20 cellular contexts compared by ENCODE assay signal in the genomic region with DNA sequence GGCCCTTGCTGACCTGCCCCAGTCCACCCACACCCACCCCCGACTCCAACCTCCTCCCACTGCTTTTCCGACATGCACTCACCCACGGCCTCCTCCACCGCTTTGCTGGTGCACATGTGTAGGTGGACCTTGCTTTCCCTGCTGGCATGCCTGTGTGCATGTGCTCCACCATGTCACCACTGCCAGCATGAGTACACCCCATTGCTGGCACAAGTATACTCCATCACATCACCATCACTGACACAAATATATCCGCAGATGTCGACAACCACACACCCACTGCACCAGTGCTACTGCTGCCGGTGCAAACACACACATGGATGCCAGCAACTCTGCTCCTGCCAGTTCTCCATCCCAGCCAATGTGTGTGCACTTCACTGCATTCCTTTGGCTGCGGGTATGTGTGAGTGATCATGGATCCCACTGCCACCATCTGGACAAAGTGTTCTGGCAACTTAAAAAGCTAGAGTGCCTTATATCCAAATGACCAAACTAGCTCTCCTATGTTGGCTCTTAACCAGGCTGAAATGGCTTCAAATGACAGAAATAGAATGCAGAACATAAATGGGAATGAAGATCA.
DNase-seq lines count a peak whose midpoint lies in the region; ATAC-seq, FAIRE-seq and TF ChIP-seq lines count a peak whose summit lies in the region.
"Had no signal": no experiment of that assay in that cellular context is flagged by ENCODE, and none has a peak within 500 bp of the region (broad histone marks: within the 10 kb centered on the region; RNA-seq: fewer than 3 reads in every experiment).

No MANE protein-coding gene starts in this region.

- H3K9me3 Mint-ChIP-seq in activated CD4-positive, alpha-beta T cell treated with anti-CD3 and anti-CD28 coated beads for 36 hours (ENCODE audit: low read depth): peaks cover 13% of the 10 kb centered on the region

- RAD21 ChIA-PET in GM12878 (lab: Charles Lee; ENCODE audit: unreplicated experiment): no interaction called here

- TF ChIP-seq CTCF in GM12878 (IDR thresholded peaks at IDR 0.05 in 2 of 3, conservative IDR thresholded peaks at IDR 0.05 in 1 of 3; ENCODE audit: control insufficient read depth in 2 of 3, extremely low read depth in 1 of 3, insufficient read depth in 1 of 3, low read depth in 3 of 3, low read length in 3 of 3) (peak in 1 of 3 experiments; percentile 22; a peak in 1 of 6 replicates), left lung (IDR thresholded peaks at IDR 0.05) (no peak), stomach (IDR thresholded peaks at IDR 0.05) (no peak)

- no peak for TF ChIP-seq POLR2A in GM12878 (IDR thresholded peaks at IDR 0.05; ENCODE audit: low read depth, low read length)
- no peak for TF ChIP-seq POLR2A in stomach (IDR thresholded peaks at IDR 0.05)

- 19% methylated on average over 7 of the region's 8 CpGs for WGBS in GM12878 (ENCODE audit: insufficient coverage, insufficient replicate concordance, low lambda C conversion rate, missing lambda C conversion rate)
- 69 to 86% (median 75%) methylated on average over 8 of the region's 8 CpGs for WGBS in stomach, 5 donors

- no peak for FAIRE-seq in GM12878 (lab: Jason Lieb, UNC)
- FAIRE-seq: astrocyte had no signal

- H3K27ac ChIP-seq in GM12878 (ENCODE audit: control insufficient read depth, insufficient read depth): no peak overlapping the region
- H3K27ac ChIP-seq in left lung: no peak overlapping the region
- no peak overlapping the region for H3K27ac ChIP-seq in stomach
- H3K27ac ChIP-seq: dorsolateral prefrontal cortex, hepatocyte had no signal

- no peaks in the 10 kb centered on the region for H3K4me1 Mint-ChIP-seq in activated CD4-positive, alpha-beta T cell treated with anti-CD3 and anti-CD28 coated beads for 36 hours
- H3K4me1 Mint-ChIP-seq: activated B cell treated with CpG ODN at 0.5 μM for 24 hours, naive B cell had no signal

- H3K27me3 ChIP-seq in GM12878 (replicated peaks in 1 of 2; ENCODE audit: control insufficient read depth in 2 of 2, insufficient read depth in 2 of 2, low read length in 1 of 2) (no peaks in the 10 kb centered on the region), left lung (no peaks in the 10 kb centered on the region), stomach (no peaks in the 10 kb centered on the region)
- H3K27me3 ChIP-seq: dorsolateral prefrontal cortex, hepatocyte had no signal

- H3K4me2 ChIP-seq in GM12878 (ENCODE audit: control insufficient read depth, insufficient read depth): no peak overlapping the region
- H3K4me2 ChIP-seq: hepatocyte had no signal

- no TSS peak for BruUV-seq in GM12878 (replicated peaks; lab: Mats Ljungman, UMichigan)

- no peak for ATAC-seq in GM12878
- peak; percentile 43 for ATAC-seq in left lung
- ATAC-seq in activated CD4-positive, alpha-beta T cell treated with anti-CD3 and anti-CD28 coated beads for 36 hours: no peak
- ATAC-seq: left lobe of liver had no signal

- in situ Hi-C loops in ACHN (cut with HindIII; ENCODE audit: low pct_ligation_motif_present, low pct_unique_long_range_greater_than_20kb, low sequenced_read_pairs) (no loop called here), GM12878 (cut with MboI) (no loop called here)

- H3K9me3 ChIP-seq in GM12878 (replicated peaks; ENCODE audit: control insufficient read depth, insufficient read depth, low read length): no peaks in the 10 kb centered on the region
- H3K9me3 ChIP-seq in left lung: no peaks in the 10 kb centered on the region
- H3K9me3 ChIP-seq in stomach: peaks cover 0 to 16% (median 0%) of the 10 kb centered on the region in 4 donors

- H3K27me3 Mint-ChIP-seq in activated CD4-positive, alpha-beta T cell treated with anti-CD3 and anti-CD28 coated beads for 36 hours: no peaks in the 10 kb centered on the region
- H3K27me3 Mint-ChIP-seq: activated B cell treated with CpG ODN at 0.5 μM for 24 hours, naive B cell, progenitor cell of endocrine pancreas had no signal

- H3K9ac ChIP-seq in GM12878 (ENCODE audit: control insufficient read depth, insufficient read depth, low read length): no peak overlapping the region

- H3K36me3 ChIP-seq in GM12878 (ENCODE audit: control insufficient read depth in 2 of 2, insufficient read depth in 2 of 2, low read length in 1 of 2): no peaks in the 10 kb centered on the region
- no peaks in the 10 kb centered on the region for H3K36me3 ChIP-seq in left lung
- no peaks in the 10 kb centered on the region for H3K36me3 ChIP-seq in stomach

- CTCF ChIA-PET in GM12878 (lab: Yijun Ruan, JAX): interaction anchor here (1.2 kb wide), 1 partner anchor 228 kb away, joined by 6 read pairs; no protein-coding TSS in a partner anchor
- CTCF ChIA-PET in activated CD4-positive, alpha-beta T cell treated with anti-CD3 and anti-CD28 coated beads for 36 hours (lab: Charles Lee): interaction anchor here (0.7 kb wide), 1 partner anchor 1212 kb away, joined by 3 read pairs; no protein-coding TSS in a partner anchor

- TF ChIP-seq EP300 in GM12878 (IDR thresholded peaks at IDR 0.05; ENCODE audit: borderline replicate concordance in 1 of 2, control insufficient read depth in 1 of 2, low read depth in 2 of 2, low read length in 2 of 2) (no peak), stomach (IDR thresholded peaks at IDR 0.05) (no peak)

- no peaks in the 10 kb centered on the region for H3K79me2 ChIP-seq in GM12878 (ENCODE audit: control insufficient read depth, insufficient read depth, low read length)
- H3K79me2 ChIP-seq: hepatocyte had no signal

- H3K4me3 Mint-ChIP-seq in activated CD4-positive, alpha-beta T cell treated with anti-CD3 and anti-CD28 coated beads for 36 hours: no peak overlapping the region
- H3K4me3 Mint-ChIP-seq: activated B cell treated with CpG ODN at 0.5 μM for 24 hours had no signal

- DNase-seq in ACHN (peak; percentile 38), HPDE6-E6E7 (ENCODE audit: extremely low spot score) (peak; percentile 1), GM12878 (ENCODE audit: low read depth, low spot score) (no peak), left lung (peak in 1 of 2 donors; percentile 31), stomach (no peak), occipital lobe (lab: John Stamatoyannopoulos, UW) (no peak), dermis blood vessel endothelial cell (no peak)
- DNase-seq in activated CD4-positive, alpha-beta T cell treated with anti-CD3 and anti-CD28 coated beads for 36 hours: no peak
- DNase-seq: activated B cell treated with CpG ODN at 0.5 μM for 24 hours; activated CD8-positive, alpha-beta memory T cell treated with anti-CD3 and anti-CD28 coated beads for 24 hours; activated naive CD4-positive, alpha-beta T cell treated with Interleukin-2 at 50 U/mL for 16 hours; Calu3; dorsolateral prefrontal cortex; naive B cell; NCI-H1930; NCI-H524 treated with DMSO at 0.1 percent for 48 hours had no signal

- SMC1A ChIA-PET in GM12878 (lab: Charles Lee; ENCODE audit: uncharacterized antibody, unreplicated experiment): interaction anchor here (1.0 kb wide), 1 partner anchor 34 kb away, joined by 3 read pairs; no protein-coding TSS in a partner anchor

- peak; percentile 39 for TF ChIP-seq RAD21 in GM12878 (IDR thresholded peaks at IDR 0.05; ENCODE audit: insufficient read depth, low read depth, low read length)

- POLR2A ChIA-PET in GM12878 (lab: Charles Lee): no interaction called here
- POLR2A ChIA-PET in activated CD4-positive, alpha-beta T cell treated with anti-CD3 and anti-CD28 coated beads for 36 hours (lab: Charles Lee): no interaction called here

- H2AFZ ChIP-seq in GM12878 (ENCODE audit: control insufficient read depth, low read depth, low read length): no peak overlapping the region
- H2AFZ ChIP-seq: hepatocyte had no signal

- H3K27ac Mint-ChIP-seq in activated CD4-positive, alpha-beta T cell treated with anti-CD3 and anti-CD28 coated beads for 36 hours: no peak overlapping the region
- H3K27ac Mint-ChIP-seq: activated B cell treated with CpG ODN at 0.5 μM for 24 hours, naive B cell, progenitor cell of endocrine pancreas had no signal

- H3K4me3 ChIP-seq in GM12878 (no peak overlapping the region), left lung (no peak overlapping the region), stomach (no peak overlapping the region)
- H3K4me3 ChIP-seq: dorsolateral prefrontal cortex, hepatocyte had no signal

- no peaks in the 10 kb centered on the region for H3K36me3 Mint-ChIP-seq in activated CD4-positive, alpha-beta T cell treated with anti-CD3 and anti-CD28 coated beads for 36 hours (ENCODE audit: low read depth)
- H3K36me3 Mint-ChIP-seq: naive B cell had no signal

- intact Hi-C loops in GM12878 (cut with micrococcal nuclease; ENCODE audit: unreplicated experiment) (loop anchor here (5.0 kb wide), 1 partner anchor 228 kb away; no protein-coding TSS in a partner anchor), left lung (cut with DNase I) (no loop called here), stomach (cut with DNase I; ENCODE audit: low total_unique reads) (no loop called here)
- intact Hi-C loops in activated CD4-positive, alpha-beta T cell treated with anti-CD3 and anti-CD28 coated beads for 36 hours (cut with DNase I, micrococcal nuclease): no loop called here

- H3K4me1 ChIP-seq in GM12878 (ENCODE audit: control insufficient read depth, insufficient read depth, low read length) (no peaks in the 10 kb centered on the region), left lung (no peaks in the 10 kb centered on the region), stomach (no peaks in the 10 kb centered on the region)

- no peaks in the 10 kb centered on the region for H4K20me1 ChIP-seq in GM12878 (ENCODE audit: control insufficient read depth, insufficient read depth)

TF ChIP-seq in GM12878, 131 proteins besides CTCF, POLR2A, EP300 and RAD21 (continues in another document):
- no peak for TF ChIP-seq TCF3 (IDR thresholded peaks at IDR 0.05; ENCODE audit: borderline replicate concordance, insufficient read depth, low read depth, low read length)

Comparison
In these comparisons a context has a peak if more than half of its experiments do, and no peak if none do; other contexts are left out.
1. DNase-seq: peak in ACHN (single experiment) and HPDE6-E6E7 (single experiment); none in GM12878 (single experiment), stomach (single experiment), occipital lobe (single experiment), dermis blood vessel endothelial cell (single experiment) and activated CD4-positive, alpha-beta T cell treated with anti-CD3 and anti-CD28 coated beads for 36 hours (single experiment).